In the genomic region with DNA sequence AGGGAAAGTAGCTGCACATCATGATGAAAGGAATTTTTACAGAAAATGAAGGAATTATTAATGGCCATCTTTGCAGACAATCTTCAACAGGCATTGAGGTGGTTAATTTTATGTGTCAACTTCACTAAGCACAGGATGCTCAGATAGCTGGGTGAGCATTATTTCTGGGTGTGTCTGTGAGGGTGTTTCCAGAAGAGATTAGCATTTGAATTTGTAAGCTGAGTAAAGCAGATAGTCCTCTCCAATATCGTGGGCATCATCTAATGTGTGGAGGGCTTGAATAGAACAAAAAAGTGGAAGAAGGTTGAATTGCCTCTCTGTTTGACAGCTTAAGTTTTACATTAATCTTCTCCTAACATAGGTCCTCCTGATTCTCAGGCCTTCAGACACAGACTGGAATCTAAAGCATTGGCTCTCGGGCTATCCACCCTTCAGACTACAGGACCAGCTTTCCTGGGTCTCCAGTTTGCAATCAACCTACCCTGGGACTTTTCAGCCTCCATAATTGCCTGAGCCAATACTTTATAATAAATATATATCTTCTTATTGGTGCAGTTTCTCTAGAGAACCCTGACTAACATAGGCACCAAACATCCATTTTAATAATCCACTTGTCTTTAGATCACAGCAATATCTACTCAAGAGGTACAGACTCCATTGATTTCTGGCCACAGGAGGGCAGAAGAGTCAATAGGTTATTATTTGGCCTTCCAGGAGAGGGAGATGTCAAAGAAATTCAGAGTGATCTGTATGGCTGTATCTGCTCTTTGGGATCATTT, we compare ENCODE assay signal across 8 cellular contexts. TPM values are rescaled to one million over a fixed set of nuclear protein-coding genes. Genes with fewer than 3 reads are reported as not detected.
A peak's percentile ranks its signal among the peaks of the same experiment; 100 is the strongest.
DNase-seq lines count a peak whose midpoint lies in the region; ATAC-seq, FAIRE-seq and TF ChIP-seq lines count a peak whose summit lies in the region.

No MANE protein-coding gene starts in this region.

- ATAC-seq in GM21526 (IDR thresholded peaks at IDR 0.05; ENCODE audit: low FRiP score, unreplicated experiment) = peak; percentile 80

- no peak for TF ChIP-seq POLR2A in GM12891 (IDR thresholded peaks at IDR 0.05; ENCODE audit: low read depth, low read length)

- no peak for FAIRE-seq in GM12891 (lab: Jason Lieb, UNC)

- no peaks in the 10 kb centered on the region for H3K4me1 ChIP-seq in left ventricle myocardium inferior

- H3K27me3 ChIP-seq in left ventricle myocardium inferior (ENCODE audit: low read depth) = no peaks in the 10 kb centered on the region

- no peak overlapping the region for H3K27ac ChIP-seq in left ventricle myocardium inferior (replicated peaks)

- no peaks in the 10 kb centered on the region for H3K9me3 ChIP-seq in left ventricle myocardium inferior (replicated peaks)

- peak; percentile 28; the same call in 1 of the 2 replicates for TF ChIP-seq CTCF in WI38 (IDR thresholded peaks at IDR 0.05; ENCODE audit: low read depth, low read length)
- TF ChIP-seq CTCF in left ventricle myocardium inferior (IDR thresholded peaks at IDR 0.05; ENCODE audit: borderline replicate concordance) = peak; percentile 72

- intact Hi-C loops in left ventricle myocardium inferior (cut with micrococcal nuclease) = loop anchor here (10.0 kb wide), 1 partner anchor 133 kb away; no protein-coding TSS in a partner anchor

- no peaks in the 10 kb centered on the region for H3K36me3 ChIP-seq in left ventricle myocardium inferior

- peak; percentile 25 for DNase-seq in SKM-1 treated with dmso at 0.1 percent for 144 hours (lab: John Stamatoyannopoulos, UW; ENCODE audit: unreplicated experiment)
- DNase-seq in SKM-1 (lab: John Stamatoyannopoulos, UW; ENCODE audit: unreplicated experiment) = no peak
- DNase-seq in M059J (ENCODE audit: low read depth) = peak; percentile 66
- no peak for DNase-seq in left ventricle myocardium inferior
- peak; percentile 84 for DNase-seq in superior temporal gyrus (ENCODE audit: extremely low spot score)
- no peak for DNase-seq in GM12891 (ENCODE audit: insufficient read length, low spot score)

- H3K4me3 ChIP-seq in WI38 (ENCODE audit: low read depth, low read length) (no peak overlapping the region), left ventricle myocardium inferior (no peak overlapping the region)

TF ChIP-seq in GM12891, 5 proteins besides CTCF, POLR2A, EP300 and RAD21:
- TF ChIP-seq POU2F2 (IDR thresholded peaks at IDR 0.05; ENCODE audit: low read depth, low read length) (no peak), POLR2AphosphoS5 (IDR thresholded peaks at IDR 0.05; ENCODE audit: low read depth, low read length) (no peak), SPI1 (IDR thresholded peaks at IDR 0.05; ENCODE audit: low read depth, low read length) (no peak), TAF1 (IDR thresholded peaks at IDR 0.05; ENCODE audit: low read depth, low read length) (no peak), PAX5 (IDR thresholded peaks at IDR 0.05; ENCODE audit: insufficient read depth, low read length, severe bottlenecking) (no peak)

RNA-seq across cellular contexts. Expression of gene CRPPA, which starts 10.5 kb away (rescaled TPM):
- total RNA-seq in M059J (2014; rRNA removed; shearing (Covaris generic)) = 1.0 and 2.5 TPM in 2 replicates
- total RNA-seq in left ventricle myocardium inferior = 8.3 TPM
- not detected for polyA plus RNA-seq in GM12891 (2012; ENCODE audit: low read depth, missing spikeins)

RNA-seq across cellular contexts. Expression of gene SOSTDC1, which starts 33.7 kb away (rescaled TPM):
- not detected in 2 replicates for total RNA-seq in M059J (2014; rRNA removed; shearing (Covaris generic))
- 0.85 TPM for total RNA-seq in left ventricle myocardium inferior
- not detected for polyA plus RNA-seq in GM12891 (2012; ENCODE audit: low read depth, missing spikeins)

Comparison
In these comparisons a context has a peak if more than half of its experiments do, and no peak if none do; other contexts are left out.
1. DNase-seq: peak in SKM-1 treated with dmso at 0.1 percent for 144 hours (single experiment), M059J (single experiment) and superior temporal gyrus (single experiment); none in SKM-1 (single experiment), left ventricle myocardium inferior (single experiment) and GM12891 (single experiment).